ENCODE assay signal across 13 cellular contexts in genomic region chr11:305834-306211, GRCh38. TPM values are rescaled to one million over a fixed set of nuclear protein-coding genes. Genes with fewer than 3 reads are reported as not detected.
DNase-seq lines count a peak whose midpoint lies in the region; ATAC-seq and TF ChIP-seq lines count a peak whose summit lies in the region.
"Had no signal": no experiment of that assay in that cellular context is flagged by ENCODE, and none has a peak within 500 bp of the region (broad histone marks: within the 10 kb centered on the region; RNA-seq: fewer than 3 reads in every experiment).

No MANE protein-coding gene starts in this region.

- no peaks in the 10 kb centered on the region for H3K9me3 ChIP-seq in BLaER1

- POLR2A ChIA-PET in RWPE1 (lab: Yijun Ruan, JAX; ENCODE audit: low non-redundant PET): no interaction called here

- peak overlapping the region in 4 of 8 donors; percentile 40 to 98 (median 67) for H3K4me3 Mint-ChIP-seq in naive B cell

- peak overlapping the region in 5 of 6 donors; percentile 25 to 75 (median 54) for H3K27ac Mint-ChIP-seq in naive B cell

- no peak overlapping the region for H3K4me3 ChIP-seq in BLaER1

- H3K36me3 ChIP-seq in BLaER1: no peaks in the 10 kb centered on the region

- H3K27me3 ChIP-seq in BLaER1: no peaks in the 10 kb centered on the region

- peak overlapping the region; percentile 88 for H3K4me2 ChIP-seq in BLaER1

- no peak for TF ChIP-seq CTCF in RWPE1 (conservative IDR thresholded peaks at IDR 0.05; ENCODE audit: low read depth)

- no peaks in the 10 kb centered on the region for H3K27me3 Mint-ChIP-seq in naive B cell

- CTCF ChIA-PET in RWPE1 (lab: Yijun Ruan, JAX): interaction anchor here (1.1 kb wide), 1 partner anchor 16 kb away, joined by 4 read pairs; no protein-coding TSS in a partner anchor

- H3K4me1 ChIP-seq in BLaER1: peaks cover 68% of the 10 kb centered on the region

- H3K9ac ChIP-seq in BLaER1: peak overlapping the region; percentile 31

- ATAC-seq in naive B cell (ENCODE audit: low read depth in 2 of 2): no peak
- ATAC-seq in HG03457 (IDR thresholded peaks at IDR 0.05; ENCODE audit: unreplicated experiment): no peak

- H3K36me3 Mint-ChIP-seq in naive B cell: no peaks in the 10 kb centered on the region

- no peaks in the 10 kb centered on the region for H3K9me3 Mint-ChIP-seq in naive B cell

- H4K20me1 ChIP-seq in BLaER1: no peaks in the 10 kb centered on the region

- H3K4me1 Mint-ChIP-seq in naive B cell: peaks cover 40 to 52% (median 46%) of the 10 kb centered on the region in 3 donors

- peak overlapping the region; percentile 88 for H3K27ac ChIP-seq in BLaER1
- peak overlapping the region; percentile 91 for H3K27ac ChIP-seq in RWPE1
- H3K27ac ChIP-seq: VCaP had no signal

- DNase-seq in RWPE1 (ENCODE audit: low spot score) (no peak), naive B cell (no peak), EL (no peak), SHP77 (lab: John Stamatoyannopoulos, UW) (no peak)
- DNase-seq: AML-193; cerebellar nuclear complex; kidney; MM.1S; stimulated activated CD4-positive, alpha-beta T cell treated with anti-CD3 and anti-CD28 coated beads, Interleukin-4, amount 100 ng/mL, for 24 hours had no signal

RNA-seq across cellular contexts. Expression of gene IFITM2, which starts 1.8 kb away (rescaled TPM):
- polyA plus RNA-seq in naive B cell (ENCODE audit: low read depth in 6 of 6): 1,000 to 10,000 TPM in 4 of 6 donors, 100 to 1,000 TPM in 2; 915 to 1,467 (median 1,288) TPM

RNA-seq across cellular contexts. Expression of gene IFITM5, which starts 6.5 kb away (rescaled TPM):
- polyA plus RNA-seq in naive B cell (ENCODE audit: low read depth in 6 of 6): not detected
- polyA plus RNA-seq: fibroblast of lung had no signal

RNA-seq across cellular contexts. Expression of gene IFITM1, which starts 8.0 kb away (rescaled TPM):
- 100 to 1,000 TPM; 152 to 299 (median 164) TPM for polyA plus RNA-seq in naive B cell (ENCODE audit: low read depth in 6 of 6)

RNA-seq across cellular contexts. Expression of gene IFITM3, which starts 14.8 kb away (rescaled TPM):
- 100 to 1,000 TPM in 1 of 6 donors, 10 to 100 TPM in 3, 1 to 10 TPM in 1, under 1 TPM in 1; 0.71 to 178 (median 64.1) TPM for polyA plus RNA-seq in naive B cell (ENCODE audit: low read depth in 6 of 6)

RNA-seq across cellular contexts. Expression of gene PGGHG, which starts 16.9 kb away (rescaled TPM):
- 1 to 10 TPM; 3.4 to 8.3 (median 4.3) TPM for polyA plus RNA-seq in naive B cell (ENCODE audit: low read depth in 6 of 6)
